In the genomic region with DNA sequence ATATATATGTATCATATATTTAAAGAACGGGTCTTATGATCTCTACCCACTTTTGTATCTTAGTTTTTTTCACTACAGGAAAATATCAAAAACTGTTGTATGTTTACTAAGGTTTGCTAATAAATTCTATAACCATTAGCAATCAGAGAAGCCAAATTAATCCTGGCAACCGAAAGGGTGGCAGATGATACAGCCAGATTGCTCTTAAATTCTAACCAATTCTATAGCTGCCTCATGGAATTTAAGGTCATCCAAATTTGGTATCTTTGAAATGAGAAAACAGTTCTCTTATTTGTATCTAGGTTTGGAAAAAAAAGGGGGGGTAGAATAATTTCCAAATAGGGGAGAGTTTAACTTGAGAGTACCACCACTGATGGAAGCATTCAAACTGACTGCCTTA, we compare ENCODE assay signal across 24 cellular contexts.
"Had no signal": no experiment of that assay in that cellular context is flagged by ENCODE, and none has a peak within 500 bp of the region (broad histone marks: within the 10 kb centered on the region; RNA-seq: fewer than 3 reads in every experiment).

No MANE protein-coding gene starts in this region.

- H3K4me3 ChIP-seq: gastrocnemius medialis, heart left ventricle, hepatocyte, left lung, neural progenitor cell, right lobe of liver, suprapubic skin, transverse colon, upper lobe of right lung, uterus had no signal

- DNase-seq: effector CD8-positive, alpha-beta T cell; endodermal cell; foreskin fibroblast; gastrocnemius medialis; heart left ventricle; left cardiac atrium; left lung; mesenchymal stem cell; naive thymus-derived CD4-positive, alpha-beta T cell; right lobe of liver; small intestine; stimulated activated CD4-positive, alpha-beta T cell treated with anti-CD3 and anti-CD28 coated beads, Interleukin-15, amount 100 ng/mL, for 24 hours; stimulated activated CD4-positive, alpha-beta T cell treated with anti-CD3 and anti-CD28 coated beads, Interleukin-4, amount 100 ng/mL, for 1 hour; stimulated activated CD8-positive, alpha-beta memory T cell treated with anti-CD3 and anti-CD28 coated beads, Interleukin-4, amount 100 ng/mL, for 48 hours; stimulated activated naive CD4-positive, alpha-beta T cell; stimulated activated naive CD8-positive, alpha-beta T cell treated with anti-CD3 and anti-CD28 coated beads, Interleukin-15, amount 100 ng/mL, for 72 hours; transverse colon; upper lobe of right lung; uterus had no signal

- ATAC-seq: esophagus mucosa; gastrocnemius medialis; heart left ventricle; left cardiac atrium; left lung; naive thymus-derived CD4-positive, alpha-beta T cell; right lobe of liver; stimulated activated naive CD8-positive, alpha-beta T cell treated with anti-CD3 and anti-CD28 coated beads, Interleukin-15, amount 100 ng/mL, for 72 hours; upper lobe of right lung had no signal

- H3K4me1 ChIP-seq: gastrocnemius medialis, heart left ventricle, left lung, neural progenitor cell, parathyroid adenoma, right lobe of liver, suprapubic skin, transverse colon, upper lobe of right lung, uterus had no signal

- H3K36me3 ChIP-seq: gastrocnemius medialis, neural progenitor cell, right lobe of liver, suprapubic skin, transverse colon, upper lobe of right lung, uterus had no signal

- H3K9me3 ChIP-seq: left lung, right lobe of liver, suprapubic skin, transverse colon, upper lobe of right lung, uterus had no signal
